In genomic region chr9:13811876-13812275, GRCh38 we compare ENCODE assay signal across 34 cellular contexts.
"Had no signal": no experiment of that assay in that cellular context is flagged by ENCODE, and none has a peak within 500 bp of the region (broad histone marks: within the 10 kb centered on the region; RNA-seq: fewer than 3 reads in every experiment).

No MANE protein-coding gene starts in this region.

- H3K4me3 ChIP-seq: MG63 had no signal

- H3K27ac ChIP-seq: KMS-11 had no signal

- H3K27me3 ChIP-seq: MG63 had no signal

- H3K36me3 ChIP-seq: MG63 had no signal

- H3K9ac ChIP-seq: KMS-11 had no signal

- H3K4me2 ChIP-seq: KMS-11 had no signal

- H3K9me3 ChIP-seq: MG63 had no signal

- DNase-seq: Karpas-422, Kasumi-1, MG63, MM.1S, MV-4-11, NCI-H1048, NCI-H1092, NCI-H1092 treated with DMSO at 0.1 percent for 48 hours, NCI-H1105, NCI-H1105 treated with DMSO at 0.1 percent for 48 hours, NCI-H1417, NCI-H1417 treated with DMSO at 0.1 percent for 48 hours, NCI-H1436, NCI-H1436 treated with DMSO at 0.1 percent for 48 hours, NCI-H146, NCI-H1694, NCI-H1694 treated with DMSO at 0.1 percent for 48 hours, NCI-H187, NCI-H187 treated with DMSO at 0.1 percent for 48 hours, NCI-H1930, NCI-H2029, NCI-H2029 treated with DMSO at 0.1 percent for 48 hours, NCI-H2081, NCI-H2081 treated with DMSO at 0.1 percent for 48 hours, NCI-H2107, NCI-H2171, NCI-H2171 treated with DMSO at 0.1 percent for 48 hours, NCI-H2227 treated with DMSO at 0.1 percent for 48 hours, NCI-H226, NCI-H345, NCI-H446, NCI-H446 treated with DMSO at 0.1 percent for 48 hours, NCI-H510A had no signal
